13 cellular contexts compared by ENCODE assay signal in the genomic region with DNA sequence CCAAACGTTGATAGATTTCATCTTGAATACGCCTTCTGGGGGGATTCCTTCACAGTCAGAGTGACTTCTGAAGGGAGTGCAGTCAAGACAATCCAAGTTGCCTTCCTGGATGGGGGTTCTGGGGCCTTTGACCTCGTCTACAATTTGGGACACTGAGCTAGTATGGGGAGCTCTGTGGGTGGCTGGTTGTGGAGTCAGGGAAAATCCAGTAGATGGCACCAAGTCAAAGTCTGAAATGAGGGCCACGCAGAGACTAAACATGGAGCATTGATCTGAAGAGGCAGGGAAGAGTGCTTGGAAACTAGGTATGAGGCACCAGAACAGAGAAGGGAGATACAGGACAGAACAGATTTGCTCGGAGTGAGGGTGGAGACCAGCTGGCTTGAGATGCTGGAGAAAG. TPM values are rescaled to one million over a fixed set of nuclear protein-coding genes. Genes with fewer than 3 reads are reported as not detected.
DNase-seq lines count a peak whose midpoint lies in the region; ATAC-seq and TF ChIP-seq lines count a peak whose summit lies in the region.
"Had no signal": no experiment of that assay in that cellular context is flagged by ENCODE, and none has a peak within 500 bp of the region (broad histone marks: within the 10 kb centered on the region; RNA-seq: fewer than 3 reads in every experiment).

No MANE protein-coding gene starts in this region.

- no peak for TF ChIP-seq CTCF in ovary (IDR thresholded peaks at IDR 0.05)

- H3K4me1 ChIP-seq in ovary (ENCODE audit: insufficient read depth): peaks cover 10% of the 10 kb centered on the region
- H3K4me1 ChIP-seq: body of pancreas had no signal

- no peak for TF ChIP-seq EP300 in ovary (IDR thresholded peaks at IDR 0.05)

- H3K27ac ChIP-seq in ovary: no peak overlapping the region
- H3K27ac ChIP-seq: body of pancreas, skin epidermis had no signal

- DNase-seq in activated T-cell treated with anti-CD3 and anti-CD28 coated beads, Interleukin-2, amount 50 U/mL, for 24 hours: no peak
- DNase-seq in activated T-cell treated with anti-CD3 and anti-CD28 coated beads, Interleukin-2, amount 50 U/mL, for 48 hours: no peak
- DNase-seq in OCI-M1 (lab: John Stamatoyannopoulos, UW): peak; percentile 13
- peak; percentile 15 to 40 for DNase-seq in dermis microvascular lymphatic vessel endothelial cell (ENCODE audit: low read depth in 2 of 2)
- DNase-seq in stimulated activated naive CD8-positive, alpha-beta T cell treated with anti-CD3 and anti-CD28 coated beads, Interleukin-15, Interleukin-2, amounts not matched to agents 100 U/mL and 50 U/mL, for 24 hours: no peak
- no peak for DNase-seq in ovary
- no peak for DNase-seq in MG63
- DNase-seq: activated CD8-positive, alpha-beta memory T cell treated with anti-CD3 and anti-CD28 coated beads, Interleukin-2, amount 50 U/mL, for 48 hours; body of pancreas; NCI-H1436 had no signal

- peaks cover 51% of the 10 kb centered on the region for H3K4me1 Mint-ChIP-seq in activated T-cell treated with anti-CD3 and anti-CD28 coated beads, Interleukin-2, amount 50 U/mL, for 24 hours (ENCODE audit: low read depth)

- H3K27me3 Mint-ChIP-seq in activated T-cell treated with anti-CD3 and anti-CD28 coated beads, Interleukin-2, amount 50 U/mL, for 24 hours: no peaks in the 10 kb centered on the region

- no peaks in the 10 kb centered on the region for H3K36me3 Mint-ChIP-seq in activated T-cell treated with anti-CD3 and anti-CD28 coated beads, Interleukin-2, amount 50 U/mL, for 24 hours (ENCODE audit: low read depth)

- no peak for TF ChIP-seq POLR2A in ovary (IDR thresholded peaks at IDR 0.05)

- H3K4me3 ChIP-seq in ovary (no peak overlapping the region), MG63 (no peak overlapping the region)
- H3K4me3 ChIP-seq: body of pancreas, skin epidermis had no signal

- WGBS in ovary, 3 donors: 87 to 91% (median 90%) methylated on average over 5 of the region's 5 CpGs

- peak; percentile 63 for ATAC-seq in stimulated activated naive CD8-positive, alpha-beta T cell treated with anti-CD3 and anti-CD28 coated beads, Interleukin-15, Interleukin-2, amounts not matched to agents 100 U/mL and 50 U/mL, for 24 hours
- ATAC-seq in HG02938 (IDR thresholded peaks at IDR 0.05; ENCODE audit: unreplicated experiment): no peak
- ATAC-seq: body of pancreas had no signal

- H3K9me3 Mint-ChIP-seq in activated T-cell treated with anti-CD3 and anti-CD28 coated beads, Interleukin-2, amount 50 U/mL, for 24 hours: no peaks in the 10 kb centered on the region

- H3K9me3 ChIP-seq in ovary (no peaks in the 10 kb centered on the region), MG63 (no peaks in the 10 kb centered on the region)
- H3K9me3 ChIP-seq: body of pancreas had no signal

- H3K36me3 ChIP-seq in ovary (no peaks in the 10 kb centered on the region), MG63 (no peaks in the 10 kb centered on the region)

- intact Hi-C loops in ovary (cut with DNase I): no loop called here

- H3K4me3 Mint-ChIP-seq in activated T-cell treated with anti-CD3 and anti-CD28 coated beads, Interleukin-2, amount 50 U/mL, for 24 hours: no peak overlapping the region

- H3K27ac Mint-ChIP-seq in activated T-cell treated with anti-CD3 and anti-CD28 coated beads, Interleukin-2, amount 50 U/mL, for 24 hours: peak overlapping the region; percentile 1

- no peaks in the 10 kb centered on the region for H3K27me3 ChIP-seq in ovary
- no peaks in the 10 kb centered on the region for H3K27me3 ChIP-seq in MG63
- H3K27me3 ChIP-seq: body of pancreas had no signal

RNA-seq across cellular contexts. Expression of a gene that starts 43.6 kb away (rescaled TPM):
- not detected in 2 replicates for total RNA-seq in dermis microvascular lymphatic vessel endothelial cell
- 1 to 10 TPM in 2 of 7 donors, under 1 TPM in 1, not detected in 4; 0.25 to 2.2 (median 1.3) TPM for total RNA-seq in ovary
- polyA plus RNA-seq in ovary: not detected
- total RNA-seq in MG63 (2014; rRNA removed; shearing (Covaris generic); ENCODE audit: low replicate concordance): not detected in 2 replicates
- total RNA-seq: body of pancreas; T-helper 2 cell treated with Interferon-gamma antibody and Interleukin-4, amounts not matched to agents 100 ng/mL and 5 ng/mL, for 36 hours had no signal

Comparison
In these comparisons a context has a peak if more than half of its experiments do, and no peak if none do; other contexts are left out.
1. DNase-seq: peak in OCI-M1 (single experiment) and dermis microvascular lymphatic vessel endothelial cell (2 of 2); none in activated T-cell treated with anti-CD3 and anti-CD28 coated beads, Interleukin-2, amount 50 U/mL, for 24 hours (single experiment), activated T-cell treated with anti-CD3 and anti-CD28 coated beads, Interleukin-2, amount 50 U/mL, for 48 hours (0 of 2), stimulated activated naive CD8-positive, alpha-beta T cell treated with anti-CD3 and anti-CD28 coated beads, Interleukin-15, Interleukin-2, amounts not matched to agents 100 U/mL and 50 U/mL, for 24 hours (single experiment), ovary (0 of 5) and MG63 (single experiment).